13 cellular contexts compared by ENCODE assay signal in the genomic region with DNA sequence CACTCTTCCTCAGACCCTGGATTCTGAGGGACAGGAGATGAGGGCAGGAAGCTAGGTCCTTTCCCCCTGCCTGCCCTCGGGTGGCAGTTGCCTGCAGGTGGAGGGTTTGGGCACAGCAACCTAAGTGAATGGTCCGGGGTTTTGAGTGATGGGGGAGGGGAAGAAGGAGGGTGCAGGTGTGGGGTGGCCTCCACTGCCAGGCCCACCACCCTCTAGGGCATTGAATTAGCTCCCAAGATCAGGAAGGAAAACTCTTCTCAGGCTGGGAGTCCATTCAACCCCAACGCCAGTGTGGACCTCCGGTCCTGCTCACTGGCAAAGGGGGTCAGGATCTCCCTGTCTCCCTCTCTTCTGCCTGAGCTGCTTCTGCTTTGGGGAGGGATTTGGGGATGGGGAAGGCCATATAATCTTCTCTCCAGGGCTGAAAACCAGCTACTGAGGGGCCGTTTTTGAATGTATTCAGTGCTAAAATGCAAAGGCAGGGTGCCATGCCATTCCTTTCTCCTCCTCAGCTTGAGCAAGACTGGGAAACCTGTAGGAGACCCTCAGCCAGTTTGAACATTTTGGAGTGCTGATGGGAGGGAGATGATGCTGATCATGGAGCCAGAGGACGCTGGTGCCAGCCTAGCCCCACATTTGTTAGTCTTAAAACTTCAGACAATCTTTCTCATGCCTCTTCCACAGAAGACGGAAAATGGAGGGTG. TPM values are rescaled to one million over a fixed set of nuclear protein-coding genes. Genes with fewer than 3 reads are reported as not detected.
A peak's percentile ranks its signal among the peaks of the same experiment; 100 is the strongest.
DNase-seq lines count a peak whose midpoint lies in the region; ATAC-seq, FAIRE-seq and TF ChIP-seq lines count a peak whose summit lies in the region.
"Had no signal": no experiment of that assay in that cellular context is flagged by ENCODE, and none has a peak within 500 bp of the region (broad histone marks: within the 10 kb centered on the region; RNA-seq: fewer than 3 reads in every experiment).

No MANE protein-coding gene starts in this region.

- no peaks in the 10 kb centered on the region for H3K27me3 ChIP-seq in CD4-positive, CD25-positive, alpha-beta regulatory T cell (ENCODE audit: control insufficient read depth, insufficient read depth, low read length)

- no peak for ATAC-seq in CD4-positive, CD25-positive, alpha-beta regulatory T cell (ENCODE audit: low read depth in 2 of 2)
- ATAC-seq in activated CD8-positive, alpha-beta memory T cell treated with anti-CD3 and anti-CD28 coated beads, Interleukin-2, amount 10 ng/mL, durations not matched to agents 7 days and 5 days = no peak
- ATAC-seq in naive B cell (ENCODE audit: low read depth in 2 of 2) (no peak), HG02981 (IDR thresholded peaks at IDR 0.05; ENCODE audit: unreplicated experiment) (no peak)

- H3K36me3 Mint-ChIP-seq in CD4-positive, CD25-positive, alpha-beta regulatory T cell = peaks cover 3% of the 10 kb centered on the region
- peaks cover 15% of the 10 kb centered on the region for H3K36me3 Mint-ChIP-seq in activated CD8-positive, alpha-beta memory T cell treated with anti-CD3 and anti-CD28 coated beads, Interleukin-2, amount 10 ng/mL, durations not matched to agents 7 days and 5 days
- H3K36me3 Mint-ChIP-seq in naive B cell = no peaks in the 10 kb centered on the region

- peak overlapping the region; percentile 97 for H3K27ac ChIP-seq in CD4-positive, CD25-positive, alpha-beta regulatory T cell (ENCODE audit: insufficient read depth, low read length, poor library complexity, severe bottlenecking)

- no peak overlapping the region for H3K4me3 ChIP-seq in CD4-positive, CD25-positive, alpha-beta regulatory T cell (ENCODE audit: low read depth, low read length)

- no peaks in the 10 kb centered on the region for H3K27me3 Mint-ChIP-seq in CD4-positive, CD25-positive, alpha-beta regulatory T cell
- no peaks in the 10 kb centered on the region for H3K27me3 Mint-ChIP-seq in activated CD8-positive, alpha-beta memory T cell treated with anti-CD3 and anti-CD28 coated beads, Interleukin-2, amount 10 ng/mL, durations not matched to agents 7 days and 5 days
- H3K27me3 Mint-ChIP-seq in naive B cell = no peaks in the 10 kb centered on the region

- CTCF ChIA-PET in activated CD8-positive, alpha-beta memory T cell treated with anti-CD3 and anti-CD28 coated beads, Interleukin-2, amount 10 ng/mL, durations not matched to agents 7 days and 5 days (lab: Charles Lee) = interaction anchor here (1.4 to 4.1 kb wide), 10 partner anchors 8 to 171 kb away, joined by 5 to 30 read pairs (median 8); a partner anchor contains a TSS

- peak overlapping the region; percentile 93 to 98 (median 96) for H3K27ac Mint-ChIP-seq in CD4-positive, CD25-positive, alpha-beta regulatory T cell
- H3K27ac Mint-ChIP-seq in activated CD8-positive, alpha-beta memory T cell treated with anti-CD3 and anti-CD28 coated beads, Interleukin-2, amount 10 ng/mL, durations not matched to agents 7 days and 5 days = peak overlapping the region; percentile 85
- H3K27ac Mint-ChIP-seq in naive B cell = peak overlapping the region; percentile 99 to 100 (median 100)

- H3K4me1 ChIP-seq in CD4-positive, CD25-positive, alpha-beta regulatory T cell (ENCODE audit: control insufficient read depth, insufficient read depth, low read length, poor library complexity, severe bottlenecking) = peaks cover 51% of the 10 kb centered on the region

- no peaks in the 10 kb centered on the region for H3K9me3 ChIP-seq in CD4-positive, CD25-positive, alpha-beta regulatory T cell (ENCODE audit: control insufficient read depth in 2 of 2, low read length in 2 of 2)

- FAIRE-seq in GM19239 (lab: Jason Lieb, UNC) = no peak

- peak overlapping the region; percentile 74 to 91 (median 86) for H3K4me3 Mint-ChIP-seq in CD4-positive, CD25-positive, alpha-beta regulatory T cell
- peak overlapping the region; percentile 46 for H3K4me3 Mint-ChIP-seq in activated CD8-positive, alpha-beta memory T cell treated with anti-CD3 and anti-CD28 coated beads, Interleukin-2, amount 10 ng/mL, durations not matched to agents 7 days and 5 days
- H3K4me3 Mint-ChIP-seq in naive B cell = peak overlapping the region; percentile 76 to 94 (median 90)

- peaks cover 7% of the 10 kb centered on the region for H3K36me3 ChIP-seq in CD4-positive, CD25-positive, alpha-beta regulatory T cell (ENCODE audit: control insufficient read depth, insufficient read depth, low read length)

- peaks cover 5 to 69% (median 46%) of the 10 kb centered on the region in 4 donors for H3K4me1 Mint-ChIP-seq in CD4-positive, CD25-positive, alpha-beta regulatory T cell
- peaks cover 76% of the 10 kb centered on the region for H3K4me1 Mint-ChIP-seq in activated CD8-positive, alpha-beta memory T cell treated with anti-CD3 and anti-CD28 coated beads, Interleukin-2, amount 10 ng/mL, durations not matched to agents 7 days and 5 days
- H3K4me1 Mint-ChIP-seq in naive B cell = peaks cover 59 to 85% (median 73%) of the 10 kb centered on the region in 3 donors

- peak; percentile 7 for TF ChIP-seq POLR2A in GM18526 (IDR thresholded peaks at IDR 0.05; ENCODE audit: extremely low read depth, insufficient read length)

- peak in 1 of 3 donors; percentile 42 for DNase-seq in CD4-positive, CD25-positive, alpha-beta regulatory T cell
- DNase-seq in activated CD8-positive, alpha-beta memory T cell treated with anti-CD3 and anti-CD28 coated beads, Interleukin-2, amount 10 ng/mL, durations not matched to agents 7 days and 5 days = no peak
- DNase-seq in naive B cell = no peak
- no peak for DNase-seq in GM19239 (ENCODE audit: insufficient read length, low spot score)
- DNase-seq in NCI-H748 treated with DMSO at 0.1 percent for 48 hours (lab: John Stamatoyannopoulos, UW) = no peak
- DNase-seq in NCI-H345 (lab: John Stamatoyannopoulos, UW) = no peak
- DNase-seq: HCEC 1CT, NCI-H2081, OCI-M1 had no signal

- H3K9me3 Mint-ChIP-seq in CD4-positive, CD25-positive, alpha-beta regulatory T cell = no peaks in the 10 kb centered on the region
- H3K9me3 Mint-ChIP-seq in activated CD8-positive, alpha-beta memory T cell treated with anti-CD3 and anti-CD28 coated beads, Interleukin-2, amount 10 ng/mL, durations not matched to agents 7 days and 5 days (ENCODE audit: low read depth) = no peaks in the 10 kb centered on the region
- H3K9me3 Mint-ChIP-seq in naive B cell = no peaks in the 10 kb centered on the region

RNA-seq across cellular contexts. Expression of a gene that starts 18.8 kb away (rescaled TPM):
- not detected for total RNA-seq in CD4-positive, CD25-positive, alpha-beta regulatory T cell
- not detected for polyA plus RNA-seq in CD4-positive, CD25-positive, alpha-beta regulatory T cell
- under 1 TPM in 1 of 2 experiments, not detected in 1; 0.19 TPM for total RNA-seq in activated CD8-positive, alpha-beta memory T cell treated with anti-CD3 and anti-CD28 coated beads, Interleukin-2, amount 10 ng/mL, durations not matched to agents 7 days and 5 days
- polyA plus RNA-seq in naive B cell (ENCODE audit: low read depth in 6 of 6) = under 1 TPM in 3 of 6 donors, not detected in 3; 0.23 to 0.65 (median 0.29) TPM
- total RNA-seq: cerebellum, skeletal muscle tissue had no signal

RNA-seq across cellular contexts. Expression of a gene that starts 26.2 kb away (rescaled TPM):
- total RNA-seq in CD4-positive, CD25-positive, alpha-beta regulatory T cell = 44.1 TPM
- polyA plus RNA-seq in CD4-positive, CD25-positive, alpha-beta regulatory T cell = 100 to 1,000 TPM in 3 of 4 donors, 10 to 100 TPM in 1; 93.5 to 158 (median 127) TPM
- 10 to 100 TPM; 45.9 to 46.8 TPM for total RNA-seq in activated CD8-positive, alpha-beta memory T cell treated with anti-CD3 and anti-CD28 coated beads, Interleukin-2, amount 10 ng/mL, durations not matched to agents 7 days and 5 days
- polyA plus RNA-seq in naive B cell (ENCODE audit: low read depth in 6 of 6) = 100 to 1,000 TPM in 5 of 6 donors, 10 to 100 TPM in 1; 99.3 to 135 (median 123) TPM

RNA-seq across cellular contexts. Expression of a gene that starts 56.7 kb away (rescaled TPM):
- 5.5 TPM for total RNA-seq in CD4-positive, CD25-positive, alpha-beta regulatory T cell
- polyA plus RNA-seq in CD4-positive, CD25-positive, alpha-beta regulatory T cell = under 1 TPM; 0.36 to 0.80 (median 0.57) TPM
- total RNA-seq in activated CD8-positive, alpha-beta memory T cell treated with anti-CD3 and anti-CD28 coated beads, Interleukin-2, amount 10 ng/mL, durations not matched to agents 7 days and 5 days = 1 to 10 TPM; 3.5 to 4.7 TPM
- polyA plus RNA-seq in naive B cell (ENCODE audit: low read depth in 6 of 6) = 1 to 10 TPM in 3 of 6 donors, under 1 TPM in 3; 0.20 to 3.0 (median 1.1) TPM
